Comparison of ENCODE assay signal across 1 cellular context in the genomic region with DNA sequence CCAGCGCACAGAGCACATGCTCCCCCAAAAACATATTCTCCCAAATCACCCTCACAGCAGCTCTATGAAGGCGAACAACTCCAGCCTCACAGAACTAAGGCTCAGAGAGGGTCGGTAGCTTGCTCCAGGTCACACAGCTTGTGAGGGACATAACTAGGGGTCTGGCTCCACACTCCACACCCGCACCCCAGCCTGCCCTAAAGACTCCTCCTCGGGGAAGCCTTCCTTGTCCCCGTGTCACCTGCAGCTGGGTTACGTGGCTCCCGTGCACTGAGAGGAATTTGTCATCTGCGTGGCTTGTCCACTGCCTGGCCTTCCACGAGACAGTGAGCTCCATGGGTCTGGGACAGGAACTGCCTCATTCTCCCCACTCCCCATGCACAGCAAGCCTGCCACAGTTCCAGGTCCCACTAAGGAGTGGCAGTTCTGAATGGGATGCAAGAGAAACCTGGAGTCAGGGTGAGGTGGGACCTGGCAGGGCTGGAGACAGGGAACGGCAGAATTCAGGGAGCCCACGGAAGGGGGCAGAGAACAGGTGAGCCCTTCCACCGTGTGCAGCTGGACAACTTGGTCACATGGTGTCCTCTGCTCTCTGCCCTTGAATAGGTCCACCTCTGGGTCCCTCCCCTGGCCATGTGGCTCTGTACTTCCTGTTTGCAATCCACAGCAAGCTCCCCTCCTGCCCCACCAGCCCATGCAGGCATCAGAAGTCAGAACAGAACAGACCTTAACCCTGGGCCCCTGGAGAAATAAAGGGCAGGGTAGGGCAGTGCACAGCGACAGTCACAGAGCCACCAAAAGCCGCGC.
TF ChIP-seq lines count a peak whose summit lies in the region.

No MANE protein-coding gene starts in this region.

TF ChIP-seq in HEK293, 187 proteins besides CTCF, POLR2A, EP300 and RAD21:
- 0 out of 2 replicates have a peak, but pooled peaks have one; percentile 24 for TF ChIP-seq ZNF768 (tag by site-specific recombination; IDR thresholded peaks at IDR 0.05)
- TF ChIP-seq, protein P1, sequence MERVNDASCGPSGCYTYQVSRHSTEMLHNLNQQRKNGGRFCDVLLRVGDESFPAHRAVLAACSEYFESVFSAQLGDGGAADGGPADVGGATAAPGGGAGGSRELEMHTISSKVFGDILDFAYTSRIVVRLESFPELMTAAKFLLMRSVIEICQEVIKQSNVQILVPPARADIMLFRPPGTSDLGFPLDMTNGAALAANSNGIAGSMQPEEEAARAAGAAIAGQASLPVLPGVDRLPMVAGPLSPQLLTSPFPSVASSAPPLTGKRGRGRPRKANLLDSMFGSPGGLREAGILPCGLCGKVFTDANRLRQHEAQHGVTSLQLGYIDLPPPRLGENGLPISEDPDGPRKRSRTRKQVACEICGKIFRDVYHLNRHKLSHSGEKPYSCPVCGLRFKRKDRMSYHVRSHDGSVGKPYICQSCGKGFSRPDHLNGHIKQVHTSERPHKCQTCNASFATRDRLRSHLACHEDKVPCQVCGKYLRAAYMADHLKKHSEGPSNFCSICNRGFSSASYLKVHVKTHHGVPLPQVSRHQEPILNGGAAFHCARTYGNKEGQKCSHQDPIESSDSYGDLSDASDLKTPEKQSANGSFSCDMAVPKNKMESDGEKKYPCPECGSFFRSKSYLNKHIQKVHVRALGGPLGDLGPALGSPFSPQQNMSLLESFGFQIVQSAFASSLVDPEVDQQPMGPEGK (tag by site-specific recombination; IDR thresholded peaks at IDR 0.05) = no peak
